In the genomic region with DNA sequence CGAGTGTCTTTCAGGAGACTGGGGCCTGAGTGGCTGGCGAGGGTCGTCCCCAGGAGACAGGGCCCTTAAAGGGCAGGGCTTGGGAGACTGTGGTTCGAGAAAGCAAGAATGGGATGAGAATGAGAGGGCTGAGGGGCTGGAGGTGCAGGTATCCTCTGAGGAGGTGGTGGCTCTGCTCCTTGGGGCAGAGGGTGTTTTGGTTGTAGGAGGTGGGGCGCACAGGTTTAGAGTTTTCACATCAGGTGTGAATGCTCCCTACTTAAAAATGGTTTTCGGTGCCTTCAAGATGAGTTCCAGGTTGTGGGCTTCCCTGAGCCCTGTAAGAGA, we compare ENCODE assay signal across 8 cellular contexts. TPM values are rescaled to one million over a fixed set of nuclear protein-coding genes. Genes with fewer than 3 reads are reported as not detected.
DNase-seq lines count a peak whose midpoint lies in the region; ATAC-seq, FAIRE-seq and TF ChIP-seq lines count a peak whose summit lies in the region.

No MANE protein-coding gene starts in this region.

- H3K4me1 ChIP-seq in DND-41 (ENCODE audit: insufficient read depth, low read length) (peaks cover 19% of the 10 kb centered on the region), MM.1S (ENCODE audit: low read length) (peaks cover 5% of the 10 kb centered on the region), H1 (replicated peaks in 1 of 4; ENCODE audit: control insufficient read depth in 3 of 4, insufficient read depth in 4 of 4, low read length in 3 of 4) (peaks cover 0 to 2% (median 0%) of the 10 kb centered on the region in 4 experiments; a peak in 4 of 7 replicates), neuronal stem cell (ENCODE audit: control insufficient read depth in 2 of 2, insufficient read depth in 1 of 2, low read depth in 1 of 2, low read length in 2 of 2) (peaks cover 0 to 5% of the 10 kb centered on the region in 2 donors)

- no peak for FAIRE-seq in H1 (lab: Jason Lieb, UNC)

- H2BK12ac ChIP-seq in H1 (ENCODE audit: low read depth, low read length): peak overlapping the region; percentile 13; the same call in 1 of the 2 replicates
- no peak overlapping the region for H2BK12ac ChIP-seq in neuronal stem cell (ENCODE audit: low read length)

- H3K27me3 ChIP-seq in DND-41 (ENCODE audit: insufficient read depth, low read length, poor library complexity) (no peaks in the 10 kb centered on the region), MM.1S (replicated peaks; ENCODE audit: insufficient read depth, low read length) (no peaks in the 10 kb centered on the region), H1 (replicated peaks in 1 of 4; ENCODE audit: control insufficient read depth in 3 of 4, extremely low read depth in 1 of 4, insufficient read depth in 3 of 4, low read length in 3 of 4) (no peaks in the 10 kb centered on the region), neuronal stem cell (ENCODE audit: control insufficient read depth in 3 of 3, insufficient read depth in 3 of 3, low read depth in 1 of 3, low read length in 3 of 3) (no peaks in the 10 kb centered on the region)

- H3F3A ChIP-seq in MM.1S (ENCODE audit: insufficient read depth, low read length): no peaks in the 10 kb centered on the region

- no peaks in the 10 kb centered on the region for H4K20me1 ChIP-seq in DND-41 (ENCODE audit: insufficient read depth, low read length)
- H4K20me1 ChIP-seq in MM.1S (ENCODE audit: insufficient read depth, low read length): no peaks in the 10 kb centered on the region
- no peaks in the 10 kb centered on the region for H4K20me1 ChIP-seq in H1 (replicated peaks in 1 of 2; ENCODE audit: control insufficient read depth in 1 of 2, insufficient read depth in 2 of 2, low read length in 2 of 2)

- ATAC-seq in DND-41 (ENCODE audit: insufficient read depth, low read depth) (no peak), HG02870 (IDR thresholded peaks at IDR 0.05; ENCODE audit: unreplicated experiment) (no peak), GM19351 (IDR thresholded peaks at IDR 0.05; ENCODE audit: unreplicated experiment) (no peak)

- no peak for TF ChIP-seq CTCF in DND-41 (IDR thresholded peaks at IDR 0.05; ENCODE audit: borderline replicate concordance, extremely low read depth, low read length, poor library complexity, severe bottlenecking)
- TF ChIP-seq CTCF in MM.1S (IDR thresholded peaks at IDR 0.05; ENCODE audit: low read length): no peak
- TF ChIP-seq CTCF in H1 (IDR thresholded peaks at IDR 0.05; ENCODE audit: control extremely low read depth in 1 of 3, insufficient read depth in 1 of 3, low read depth in 1 of 3, low read length in 3 of 3): no peak

- H2BK120ac ChIP-seq in H1 (replicated peaks; ENCODE audit: low read depth, low read length) (no peak overlapping the region), neuronal stem cell (ENCODE audit: low read depth, low read length) (peak overlapping the region; percentile 72)

- H3K27ac ChIP-seq in DND-41 (ENCODE audit: low read length): peak overlapping the region; percentile 64
- H3K27ac ChIP-seq in MM.1S (ENCODE audit: low read length): no peak overlapping the region
- H3K27ac ChIP-seq in H1 (ENCODE audit: low read depth, low read length): peak overlapping the region; percentile 43; the same call in 1 of the 2 replicates
- no peak overlapping the region for H3K27ac ChIP-seq in neuronal stem cell (replicated peaks; ENCODE audit: low read length)

- peak overlapping the region; percentile 76 for H2AFZ ChIP-seq in DND-41 (ENCODE audit: low read depth, low read length)
- H2AFZ ChIP-seq in MM.1S (ENCODE audit: low read length): peak overlapping the region; percentile 97
- peak overlapping the region; percentile 80; the same call in 1 of the 2 replicates for H2AFZ ChIP-seq in H1 (ENCODE audit: low read length)
- peak overlapping the region; percentile 88 for H2AFZ ChIP-seq in neuronal stem cell (ENCODE audit: low read length)

- TF ChIP-seq POLR2A in H1 (IDR thresholded peaks at IDR 0.05; ENCODE audit: control extremely low read depth in 1 of 2, low read depth in 2 of 2, low read length in 2 of 2): no peak

- H3K56ac ChIP-seq in H1 (replicated peaks; ENCODE audit: insufficient read length, low read depth, low read length): peak overlapping the region; percentile 14

- no peaks in the 10 kb centered on the region for H3K9me3 ChIP-seq in DND-41 (ENCODE audit: insufficient read depth, low read length, severe bottlenecking)
- H3K9me3 ChIP-seq in MM.1S (replicated peaks; ENCODE audit: insufficient read depth, low read length): no peaks in the 10 kb centered on the region
- H3K9me3 ChIP-seq in H1 (ENCODE audit: insufficient read depth in 2 of 2, low read depth in 1 of 2, low read length in 1 of 2): no peaks in the 10 kb centered on the region
- no peaks in the 10 kb centered on the region for H3K9me3 ChIP-seq in neuronal stem cell (replicated peaks in 1 of 2; ENCODE audit: control insufficient read depth in 2 of 2, insufficient read depth in 1 of 2, low read depth in 1 of 2, low read length in 2 of 2)

- H4K8ac ChIP-seq in H1 (ENCODE audit: extremely low read depth, insufficient read depth, low read length) (no peak overlapping the region), neuronal stem cell (ENCODE audit: low read depth, low read length) (peak overlapping the region; percentile 0)

- CTCF ChIA-PET in H1 (lab: Charles Lee; ENCODE audit: partially characterized antibody): no interaction called here

- POLR2A ChIA-PET in H1 (lab: Charles Lee; ENCODE audit: partially characterized antibody): interaction anchor here (1.1 to 1.2 kb wide), 2 partner anchors 10 to 78 kb away, joined by 3 to 13 read pairs; partner anchors contain the start of gene PPM1D

- H2BK5ac ChIP-seq in H1 (ENCODE audit: low read depth, low read length): peak overlapping the region; percentile 66; the same call in 1 of the 2 replicates
- H2BK5ac ChIP-seq in neuronal stem cell (ENCODE audit: low read length): peak overlapping the region; percentile 60

- H3K9ac ChIP-seq in DND-41 (ENCODE audit: low read depth, low read length) (peak overlapping the region; percentile 64), MM.1S (ENCODE audit: low read length) (peak overlapping the region; percentile 75), H1 (replicated peaks in 1 of 4; ENCODE audit: extremely low read depth in 1 of 4, low read depth in 3 of 4, low read length in 3 of 4) (peak overlapping the region in 3 of 4 experiments; percentile 62 to 70 (median 62); a peak in 6 of 7 replicates), neuronal stem cell (ENCODE audit: low read depth, low read length, poor library complexity) (peak overlapping the region; percentile 93)

- H3K36me3 ChIP-seq in DND-41 (ENCODE audit: insufficient read depth, low read length) (no peaks in the 10 kb centered on the region), MM.1S (replicated peaks; ENCODE audit: insufficient read depth, low read length) (no peaks in the 10 kb centered on the region), H1 (ENCODE audit: control insufficient read depth in 2 of 4, insufficient read depth in 4 of 4, low read length in 3 of 4) (no peaks in the 10 kb centered on the region), neuronal stem cell (replicated peaks in 1 of 2; ENCODE audit: control insufficient read depth in 2 of 2, insufficient read depth in 2 of 2, low read length in 2 of 2) (no peaks in the 10 kb centered on the region)

- no peak overlapping the region for H3K14ac ChIP-seq in H1 (ENCODE audit: insufficient read length)
- no peak overlapping the region for H3K14ac ChIP-seq in neuronal stem cell (ENCODE audit: low read length)

- DNase-seq in DND-41 (no peak), MM.1S (no peak), H1 (ENCODE audit: low read depth in 1 of 2, low spot score in 2 of 2) (no peak), neuronal stem cell (ENCODE audit: low spot score) (no peak), NCI-H2029 (lab: John Stamatoyannopoulos, UW) (no peak)
- DNase-seq in activated effector memory CD4-positive, alpha-beta T cell treated with anti-CD3 and anti-CD28 coated beads, Interleukin-2, amount 50 U/mL, for 16 hours: no peak

- H2AK5ac ChIP-seq in H1 (ENCODE audit: low read depth, low read length) (no peak overlapping the region), neuronal stem cell (ENCODE audit: low read depth, low read length) (no peak overlapping the region)

- no peak overlapping the region for H2BK15ac ChIP-seq in H1 (ENCODE audit: low read length)
- peak overlapping the region; percentile 64 for H2BK15ac ChIP-seq in neuronal stem cell (ENCODE audit: low read length)

- no peak overlapping the region for H3K18ac ChIP-seq in H1 (ENCODE audit: extremely low read depth, low read length)
- peak overlapping the region; percentile 94 for H3K18ac ChIP-seq in neuronal stem cell (ENCODE audit: low read length)

- 13% methylated on average over 6 of the region's 6 CpGs; no CpG with 5 or more reads in 1 of the 2 experiments for WGBS in H1 (ENCODE audit: extremely low coverage in 1 of 2, insufficient coverage in 1 of 2, insufficient read length in 1 of 2, insufficient replicate concordance in 2 of 2, low coverage in 1 of 2, low lambda C conversion rate in 2 of 2, missing lambda C conversion rate in 1 of 2), 2 experiments
- no CpG with 5 or more reads among the region's 6 CpGs for WGBS in neuronal stem cell (ENCODE audit: extremely low coverage in 2 of 2, insufficient read length in 2 of 2, insufficient replicate concordance in 1 of 2), 2 donors

- H3K79me2 ChIP-seq in DND-41 (ENCODE audit: insufficient read depth, low read length): no peaks in the 10 kb centered on the region
- no peaks in the 10 kb centered on the region for H3K79me2 ChIP-seq in MM.1S (ENCODE audit: low read length)
- no peaks in the 10 kb centered on the region for H3K79me2 ChIP-seq in H1 (ENCODE audit: control insufficient read depth in 1 of 2, insufficient read depth in 2 of 2, low read length in 2 of 2)

- no peak for TF ChIP-seq RAD21 in H1 (IDR thresholded peaks at IDR 0.05 in 1 of 2, conservative IDR thresholded peaks at IDR 0.05 in 1 of 2; ENCODE audit: low read depth in 2 of 2, low read length in 2 of 2)

- no peaks in the 10 kb centered on the region; the same call in 1 of the 2 replicates for H3K23me2 ChIP-seq in H1 (ENCODE audit: low read depth, low read length)

- H2BK20ac ChIP-seq in H1 (ENCODE audit: low read length): no peak overlapping the region

- H3K9me2 ChIP-seq in MM.1S (replicated peaks; ENCODE audit: insufficient read depth, low read length): no peaks in the 10 kb centered on the region

- peak overlapping the region; percentile 74 for H3K4me2 ChIP-seq in DND-41 (ENCODE audit: insufficient read depth, low read length)
- H3K4me2 ChIP-seq in MM.1S (ENCODE audit: low read depth, low read length): peak overlapping the region; percentile 78
- H3K4me2 ChIP-seq in H1 (ENCODE audit: insufficient read depth in 1 of 2, low read depth in 2 of 2, low read length in 2 of 2): peak overlapping the region; percentile 84 to 95
- peak overlapping the region; percentile 78 for H3K4me2 ChIP-seq in neuronal stem cell (ENCODE audit: insufficient read depth, low read length, poor library complexity, severe bottlenecking)

- H3K79me1 ChIP-seq in H1 (ENCODE audit: low read depth, low read length) (no peaks in the 10 kb centered on the region), neuronal stem cell (ENCODE audit: low read depth, low read length) (no peaks in the 10 kb centered on the region)

- no peak for TF ChIP-seq EP300 in H1 (IDR thresholded peaks at IDR 0.05; ENCODE audit: borderline replicate concordance in 1 of 2, low read depth in 2 of 2, low read length in 2 of 2)

- no peak overlapping the region for H3K4ac ChIP-seq in H1 (replicated peaks; ENCODE audit: insufficient read length, low read depth, low read length)
- H3K4ac ChIP-seq in neuronal stem cell (ENCODE audit: low read length): no peak overlapping the region

- H3K4me3 ChIP-seq in DND-41 (ENCODE audit: low read depth in 1 of 2, low read length in 2 of 2) (peak overlapping the region; percentile 46 to 64; a peak in 3 of 4 replicates), MM.1S (ENCODE audit: low read length) (peak overlapping the region; percentile 85), H1 (ENCODE audit: extremely low read depth in 1 of 4, insufficient read depth in 2 of 4, low read depth in 3 of 4, low read length in 4 of 4) (peak overlapping the region; percentile 67 to 96 (median 80)), neuronal stem cell (ENCODE audit: low read length in 2 of 2) (peak overlapping the region; percentile 61 to 85)

- no peak overlapping the region for H4K5ac ChIP-seq in H1 (ENCODE audit: insufficient read length, low read depth, low read length)

- H3K23ac ChIP-seq in H1 (ENCODE audit: insufficient read length): no peak overlapping the region
- peak overlapping the region; percentile 96 for H3K23ac ChIP-seq in neuronal stem cell (ENCODE audit: low read depth, low read length, poor library complexity)

- H4K91ac ChIP-seq in H1 (replicated peaks; ENCODE audit: insufficient read length, low read length) (no peak overlapping the region), neuronal stem cell (ENCODE audit: low read depth, low read length, poor library complexity) (no peak overlapping the region)

RNA-seq across cellular contexts. Expression of gene BCAS3, which starts 0.4 kb away (rescaled TPM):
- total RNA-seq in H1 (2021; fragmentation: NEBNext Ultra II Directional; extraction: Animal tissue kit (Norgen Biotek cat#: 25700)): 11.7 and 13.3 TPM in 2 replicates
- 9.9 and 13.9 TPM in 2 replicates for polyA plus RNA-seq in H1 (2011; rRNA removed)
- polyA plus RNA-seq in H1 (2011; cell fraction: cytosol; rRNA removed): 10.0 TPM
- polyA plus RNA-seq in H1 (2011; cell fraction: nucleus; rRNA removed): 16.8 TPM
- polyA plus RNA-seq in H1 (2012, experiment 1 of 2): 10.2 to 15.4 TPM (median 11.9 TPM) in 4 replicates
- 5.9 TPM for polyA plus RNA-seq in H1 (2012, experiment 2 of 2)
- polyA plus RNA-seq in H1 (2013, experiment 1 of 2): 9.3 TPM
- 8.9 TPM for polyA plus RNA-seq in H1 (2013, experiment 2 of 2)
- 97.3 and 102 TPM in 2 replicates for polyA minus RNA-seq in H1 (2011; rRNA and poly(A)+ RNA removed)
- 21.7 TPM for polyA minus RNA-seq in H1 (2011; cell fraction: cytosol; rRNA and poly(A)+ RNA removed)
- polyA minus RNA-seq in H1 (2011; cell fraction: nucleus; rRNA and poly(A)+ RNA removed): 174 TPM
- 10.3 TPM for polyA plus RNA-seq in neuronal stem cell (2013, experiment 1 of 2)
- 9.3 TPM for polyA plus RNA-seq in neuronal stem cell (2013, experiment 2 of 2)

Comparison
In these comparisons a context has a peak if more than half of its experiments do, and no peak if none do; other contexts are left out.
1. H3K27ac ChIP-seq: peak in DND-41 (single experiment) and H1 (single experiment); none in MM.1S (single experiment) and neuronal stem cell (single experiment).
2. Peak in every context shown above with its lines, with median percentiles within 50 percentile points of each other: H2AFZ ChIP-seq, H3K4me2 ChIP-seq, H3K4me3 ChIP-seq and H3K9ac ChIP-seq.